Comparison of ENCODE assay signal across 19 cellular contexts in genomic region chr1:35935436-35935835, GRCh38. TPM values are rescaled to one million over a fixed set of nuclear protein-coding genes. Genes with fewer than 3 reads are reported as not detected.
A peak's percentile ranks its signal among the peaks of the same experiment; 100 is the strongest.
DNase-seq lines count a peak whose midpoint lies in the region; ATAC-seq and TF ChIP-seq lines count a peak whose summit lies in the region.
"Had no signal": no experiment of that assay in that cellular context is flagged by ENCODE, and none has a peak within 500 bp of the region (broad histone marks: within the 10 kb centered on the region; RNA-seq: fewer than 3 reads in every experiment).

No MANE protein-coding gene starts in this region.

- no peak overlapping the region for H3K4me3 Mint-ChIP-seq in endothelial cell (ENCODE audit: unreplicated experiment)
- H3K4me3 Mint-ChIP-seq in activated naive CD4-positive, alpha-beta T cell treated with anti-CD3 and anti-CD28 coated beads for 36 hours, result no peak overlapping the region
- H3K4me3 Mint-ChIP-seq: CD14-positive monocyte had no signal

- ATAC-seq in GM21447 (IDR thresholded peaks at IDR 0.05; ENCODE audit: unreplicated experiment), result no peak
- ATAC-seq: gastroesophageal sphincter, left colon had no signal

- H3K79me1 ChIP-seq in mesendoderm (ENCODE audit: low read length), result no peaks in the 10 kb centered on the region

- CTCF ChIA-PET in activated naive CD4-positive, alpha-beta T cell treated with anti-CD3 and anti-CD28 coated beads for 36 hours (lab: Charles Lee), result no interaction called here

- H2AFZ ChIP-seq in GM23248, result no peak overlapping the region

- no peak overlapping the region for H3K27ac Mint-ChIP-seq in endothelial cell (ENCODE audit: unreplicated experiment)
- H3K27ac Mint-ChIP-seq in activated naive CD4-positive, alpha-beta T cell treated with anti-CD3 and anti-CD28 coated beads for 36 hours, result no peak overlapping the region
- H3K27ac Mint-ChIP-seq: activated T-helper 2 cell treated with anti-CD3 and anti-CD28 coated beads, Interferon-gamma antibody, Interleukin-2, Interleukin-4, amounts not matched to agents 10 μg/mL and 5 μg/mL and 100 μg/mL, durations not matched to agents 14 hours and 24 hours and 36 hours had no signal

- H3K4me2 ChIP-seq in GM23248 (ENCODE audit: unreplicated experiment) (no peak overlapping the region), mesendoderm (ENCODE audit: low read length) (no peak overlapping the region)

- H3F3A ChIP-seq in GM23248 (ENCODE audit: insufficient read depth), result peaks cover 20% of the 10 kb centered on the region

- peak; percentile 12 for DNase-seq in GM23248
- peak; percentile 81 for DNase-seq in SK-N-MC (ENCODE audit: low read depth, low spot score)
- peak; percentile 23 for DNase-seq in endothelial cell (ENCODE audit: low spot score)
- peak; percentile 50 for DNase-seq in mesendoderm
- DNase-seq in NCI-H345 treated with DMSO at 0.1 percent for 48 hours (lab: John Stamatoyannopoulos, UW; ENCODE audit: unreplicated experiment), result no peak
- no peak for DNase-seq in activated naive CD4-positive, alpha-beta T cell treated with anti-CD3 and anti-CD28 coated beads for 36 hours
- DNase-seq in DMS79 (lab: John Stamatoyannopoulos, UW), result no peak
- DNase-seq: activated CD4-positive, alpha-beta T cell treated with anti-CD3 and anti-CD28 coated beads for 4 hours; cerebellar nuclear complex; DMS 273 treated with DMSO at 0.1 percent for 48 hours; GDM1; left colon; MG63; SW 1271 had no signal

- H3K9ac ChIP-seq in GM23248, result no peak overlapping the region
- peak overlapping the region; percentile 66 for H3K9ac ChIP-seq in SK-N-MC (ENCODE audit: insufficient read length)
- no peak overlapping the region for H3K9ac ChIP-seq in mesendoderm (ENCODE audit: low read length)

- H3K9me3 Mint-ChIP-seq in endothelial cell (ENCODE audit: unreplicated experiment), result no peaks in the 10 kb centered on the region
- no peaks in the 10 kb centered on the region for H3K9me3 Mint-ChIP-seq in activated naive CD4-positive, alpha-beta T cell treated with anti-CD3 and anti-CD28 coated beads for 36 hours
- H3K9me3 Mint-ChIP-seq: activated T-helper 2 cell treated with anti-CD3 and anti-CD28 coated beads, Interferon-gamma antibody, Interleukin-2, Interleukin-4, amounts not matched to agents 10 μg/mL and 5 μg/mL and 100 μg/mL, durations not matched to agents 14 hours and 24 hours and 36 hours; CD14-positive monocyte had no signal

- H3K27ac ChIP-seq in GM23248 (no peak overlapping the region), SK-N-MC (peak overlapping the region; percentile 92), mesendoderm (ENCODE audit: low read depth, low read length) (no peak overlapping the region)
- H3K27ac ChIP-seq: neutrophil had no signal

- no peak overlapping the region for H3K18ac ChIP-seq in mesendoderm (ENCODE audit: low read length)

- H3K79me2 ChIP-seq in GM23248 (ENCODE audit: insufficient read depth) (peaks cover 94% of the 10 kb centered on the region), mesendoderm (ENCODE audit: control insufficient read depth, insufficient read depth, low read length) (peaks cover 43% of the 10 kb centered on the region)

- WGBS in GM23248 (ENCODE audit: low coverage in 1 of 2, low lambda C conversion rate in 2 of 2, missing lambda C conversion rate in 2 of 2), 2 experiments, result 32 to 49% methylated on average over 2 of the region's 2 CpGs
- no CpG with 5 or more reads among the region's 2 CpGs for WGBS in mesendoderm (ENCODE audit: extremely low coverage, insufficient coverage, low lambda C conversion rate)

- H3K4me1 ChIP-seq in GM23248 (ENCODE audit: insufficient read depth) (peaks cover 19% of the 10 kb centered on the region), mesendoderm (ENCODE audit: control insufficient read depth, low read depth, low read length) (no peaks in the 10 kb centered on the region)

- H3K36me3 ChIP-seq in GM23248 (ENCODE audit: low read depth) (no peaks in the 10 kb centered on the region), SK-N-MC (ENCODE audit: insufficient read depth, low read length) (no peaks in the 10 kb centered on the region), mesendoderm (ENCODE audit: control insufficient read depth, insufficient read depth, low read length) (no peaks in the 10 kb centered on the region)
- H3K36me3 ChIP-seq: gastroesophageal sphincter, MG63, neutrophil had no signal

- H3K4ac ChIP-seq in mesendoderm (ENCODE audit: low read depth, low read length), result no peak overlapping the region

- no peak overlapping the region for H2BK120ac ChIP-seq in mesendoderm (ENCODE audit: low read depth, low read length)

- no peaks in the 10 kb centered on the region for H3K9me2 ChIP-seq in GM23248 (ENCODE audit: insufficient read depth)

- H3K27me3 Mint-ChIP-seq in endothelial cell (ENCODE audit: unreplicated experiment), result peaks cover under 1% of the 10 kb centered on the region
- H3K27me3 Mint-ChIP-seq in activated naive CD4-positive, alpha-beta T cell treated with anti-CD3 and anti-CD28 coated beads for 36 hours (ENCODE audit: low read depth), result no peaks in the 10 kb centered on the region

- no peak overlapping the region for H2BK5ac ChIP-seq in mesendoderm (ENCODE audit: low read length)

- H3K27me3 ChIP-seq in GM23248 (replicated peaks; ENCODE audit: insufficient read depth) (no peaks in the 10 kb centered on the region), mesendoderm (ENCODE audit: insufficient read depth, low read length, poor library complexity) (no peaks in the 10 kb centered on the region)
- H3K27me3 ChIP-seq: gastroesophageal sphincter, MG63, neutrophil had no signal

- H4K20me1 ChIP-seq in GM23248 (ENCODE audit: insufficient read depth), result no peaks in the 10 kb centered on the region

- no peak overlapping the region for H2BK15ac ChIP-seq in mesendoderm (replicated peaks; ENCODE audit: low read depth)

- H4K8ac ChIP-seq in mesendoderm (ENCODE audit: low read depth, low read length), result no peak overlapping the region

- peaks cover 19% of the 10 kb centered on the region for H3K4me1 Mint-ChIP-seq in endothelial cell (ENCODE audit: unreplicated experiment)
- H3K4me1 Mint-ChIP-seq in activated naive CD4-positive, alpha-beta T cell treated with anti-CD3 and anti-CD28 coated beads for 36 hours (ENCODE audit: low read depth), result peaks cover 32% of the 10 kb centered on the region

- no peak overlapping the region for H4K5ac ChIP-seq in mesendoderm (ENCODE audit: low read length)

- intact Hi-C loops in activated naive CD4-positive, alpha-beta T cell treated with anti-CD3 and anti-CD28 coated beads for 36 hours (cut with micrococcal nuclease), result no loop called here

- peaks cover under 1% of the 10 kb centered on the region for H3K36me3 Mint-ChIP-seq in endothelial cell (ENCODE audit: low read depth, unreplicated experiment)
- peaks cover under 1% of the 10 kb centered on the region for H3K36me3 Mint-ChIP-seq in activated naive CD4-positive, alpha-beta T cell treated with anti-CD3 and anti-CD28 coated beads for 36 hours (ENCODE audit: low read depth)

- H3K4me3 ChIP-seq in GM23248 (no peak overlapping the region), SK-N-MC (peak overlapping the region; percentile 67), mesendoderm (ENCODE audit: low read length) (no peak overlapping the region)
- H3K4me3 ChIP-seq: gastroesophageal sphincter, MG63 had no signal

- no peak for TF ChIP-seq CTCF in endothelial cell (IDR thresholded peaks at IDR 0.05; ENCODE audit: unreplicated experiment)

- in situ Hi-C loops in GM23248 (cut with MboI), result no loop called here

- no peak overlapping the region for H2AK5ac ChIP-seq in mesendoderm (ENCODE audit: low read length)

- H3K56ac ChIP-seq in mesendoderm (ENCODE audit: low read length), result no peak overlapping the region

- no peaks in the 10 kb centered on the region for H3K9me3 ChIP-seq in GM23248 (ENCODE audit: low read depth)
- no peaks in the 10 kb centered on the region for H3K9me3 ChIP-seq in SK-N-MC (ENCODE audit: low read depth, low read length)
- H3K9me3 ChIP-seq: gastroesophageal sphincter, MG63, neutrophil had no signal

- H3K23ac ChIP-seq in mesendoderm (ENCODE audit: low read length), result no peak overlapping the region

RNA-seq across cellular contexts. Expression of gene AGO3, which starts 4.5 kb away (rescaled TPM):
- 7.9 and 26.7 TPM in 2 replicates for total RNA-seq in GM23248 (2014; rRNA removed; shearing (Covaris generic))
- polyA plus RNA-seq in GM23248 (2016; fragmentation: Nextera tagmentation; extraction: Ambion mirVana), result 14.2 and 14.8 TPM in 2 replicates
- 25.9 TPM for total RNA-seq in endothelial cell (ENCODE audit: unreplicated experiment)
- 11.5 TPM for polyA plus RNA-seq in mesendoderm (2013, experiment 1 of 2)
- 10.2 TPM for polyA plus RNA-seq in mesendoderm (2013, experiment 2 of 2)
- total RNA-seq in activated naive CD4-positive, alpha-beta T cell treated with anti-CD3 and anti-CD28 coated beads for 36 hours, result 10 to 100 TPM; 25.1 to 28.2 TPM

RNA-seq across cellular contexts. Expression of gene AGO1, which starts 52.4 kb away (rescaled TPM):
- 11.0 and 13.8 TPM in 2 replicates for total RNA-seq in GM23248 (2014; rRNA removed; shearing (Covaris generic))
- polyA plus RNA-seq in GM23248 (2016; fragmentation: Nextera tagmentation; extraction: Ambion mirVana), result 5.5 and 6.1 TPM in 2 replicates
- 41.1 TPM for total RNA-seq in endothelial cell (ENCODE audit: unreplicated experiment)
- polyA plus RNA-seq in mesendoderm (2013, experiment 1 of 2), result 24.9 TPM
- polyA plus RNA-seq in mesendoderm (2013, experiment 2 of 2), result 24.4 TPM
- total RNA-seq in activated naive CD4-positive, alpha-beta T cell treated with anti-CD3 and anti-CD28 coated beads for 36 hours, result 10 to 100 TPM; 24.9 to 25.3 TPM

Comparison
In these comparisons a context has a peak if more than half of its experiments do, and no peak if none do; other contexts are left out.
1. DNase-seq: peak in GM23248 (single experiment), SK-N-MC (single experiment), endothelial cell (single experiment) and mesendoderm (single experiment); none in NCI-H345 treated with DMSO at 0.1 percent for 48 hours (single experiment), activated naive CD4-positive, alpha-beta T cell treated with anti-CD3 and anti-CD28 coated beads for 36 hours (single experiment) and DMS79 (single experiment).